Comparison of ENCODE assay signal across 25 cellular contexts in the genomic region with DNA sequence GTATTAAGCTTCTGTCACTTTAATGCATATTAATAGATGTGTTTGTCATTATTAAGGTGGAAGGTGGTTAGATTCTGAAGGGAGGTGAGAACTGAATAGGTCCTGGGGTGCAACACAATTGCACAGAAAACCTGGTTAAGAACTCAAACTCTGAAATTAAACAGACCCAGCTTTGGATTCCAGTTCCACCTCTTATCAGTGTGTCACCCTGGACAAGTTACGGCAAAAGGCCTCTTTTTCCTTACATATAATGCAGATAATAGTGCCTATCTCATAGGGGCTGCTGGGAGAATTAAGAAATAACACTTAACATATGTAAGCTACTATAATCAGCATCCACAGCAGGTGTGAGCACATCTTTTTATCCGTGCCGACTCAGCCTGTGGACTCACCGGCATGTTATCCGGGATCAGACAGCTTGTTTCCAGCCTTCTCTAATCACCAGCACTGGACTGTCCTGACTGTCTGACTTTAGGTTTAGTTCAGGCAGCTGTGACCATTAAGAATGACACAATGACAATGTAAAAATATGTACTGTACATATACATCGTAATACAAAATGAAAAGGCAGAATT. TPM values are rescaled to one million over a fixed set of nuclear protein-coding genes. Genes with fewer than 3 reads are reported as not detected.
DNase-seq lines count a peak whose midpoint lies in the region; ATAC-seq, FAIRE-seq and TF ChIP-seq lines count a peak whose summit lies in the region.
"Had no signal": no experiment of that assay in that cellular context is flagged by ENCODE, and none has a peak within 500 bp of the region (broad histone marks: within the 10 kb centered on the region; RNA-seq: fewer than 3 reads in every experiment).

No MANE protein-coding gene starts in this region.

- H3K9me3 Mint-ChIP-seq in activated T-helper 1 cell treated with anti-CD3 and anti-CD28 coated beads, Interleukin-12 subunit alpha, Interleukin-12 subunit beta, Interleukin-2, Interleukin-4 antibody, amounts not matched to agents 30 ng/mL and 10 ng/mL and 1 ng/mL, durations not matched to agents 14 hours and 24 hours and 36 hours, result no peaks in the 10 kb centered on the region
- H3K9me3 Mint-ChIP-seq: activated B cell treated with CpG ODN at 0.5 μM for 24 hours; activated naive CD8-positive, alpha-beta T cell treated with anti-CD3 and anti-CD28 coated beads, Interleukin-2, amount 50 U/mL, for 24 hours; activated T-helper 2 cell treated with anti-CD3 and anti-CD28 coated beads, Interferon-gamma antibody, Interleukin-2, Interleukin-4, amounts not matched to agents 10 μg/mL and 5 μg/mL and 100 μg/mL, durations not matched to agents 14 hours and 24 hours and 36 hours; central memory CD8-positive, alpha-beta T cell; neural crest cell had no signal

- H3K9me3 ChIP-seq in WERI-Rb-1 (ENCODE audit: severe bottlenecking) (peaks cover 3% of the 10 kb centered on the region), lung (ENCODE audit: control insufficient read depth in 2 of 2, insufficient read depth in 1 of 2, low read length in 1 of 2) (no peaks in the 10 kb centered on the region), thymus (ENCODE audit: control insufficient read depth) (no peaks in the 10 kb centered on the region)
- H3K9me3 ChIP-seq: SJSA1 had no signal

- no peaks in the 10 kb centered on the region for H3K27me3 Mint-ChIP-seq in activated T-helper 1 cell treated with anti-CD3 and anti-CD28 coated beads, Interleukin-12 subunit alpha, Interleukin-12 subunit beta, Interleukin-2, Interleukin-4 antibody, amounts not matched to agents 30 ng/mL and 10 ng/mL and 1 ng/mL, durations not matched to agents 14 hours and 24 hours and 36 hours (ENCODE audit: insufficient read depth)
- H3K27me3 Mint-ChIP-seq: activated B cell treated with CpG ODN at 0.5 μM for 24 hours; activated naive CD8-positive, alpha-beta T cell treated with anti-CD3 and anti-CD28 coated beads, Interleukin-2, amount 50 U/mL, for 24 hours; central memory CD8-positive, alpha-beta T cell had no signal

- TF ChIP-seq CTCF in WERI-Rb-1 (IDR thresholded peaks at IDR 0.05; ENCODE audit: low read depth, low read length) (no peak), bronchial epithelial cell (IDR thresholded peaks at IDR 0.05; ENCODE audit: insufficient read depth, low read length, severe bottlenecking) (no peak), lung (IDR thresholded peaks at IDR 0.05; ENCODE audit: control extremely low read depth, extremely low read depth) (no peak), GM13976 (IDR thresholded peaks at IDR 0.05; ENCODE audit: borderline replicate concordance, control extremely low read depth, extremely low read depth, insufficient read depth, missing control alignments) (no peak)

- H3K4me1 ChIP-seq in lung (ENCODE audit: control insufficient read depth in 2 of 2, insufficient read depth in 2 of 2, low read length in 2 of 2) (peaks cover 7 to 21% of the 10 kb centered on the region in 2 donors), thymus (ENCODE audit: control insufficient read depth, insufficient read depth, low read length) (no peaks in the 10 kb centered on the region)

- no peak overlapping the region for H3K4me3 Mint-ChIP-seq in activated T-helper 1 cell treated with anti-CD3 and anti-CD28 coated beads, Interleukin-12 subunit alpha, Interleukin-12 subunit beta, Interleukin-2, Interleukin-4 antibody, amounts not matched to agents 30 ng/mL and 10 ng/mL and 1 ng/mL, durations not matched to agents 14 hours and 24 hours and 36 hours
- H3K4me3 Mint-ChIP-seq: activated B cell treated with CpG ODN at 0.5 μM for 24 hours; activated CD8-positive, alpha-beta T cell treated with anti-CD3 and anti-CD28 coated beads, Interleukin-2, amount 10 ng/mL, durations not matched to agents 7 days and 5 days; activated naive CD8-positive, alpha-beta T cell treated with anti-CD3 and anti-CD28 coated beads, Interleukin-2, amount 50 U/mL, for 24 hours; central memory CD8-positive, alpha-beta T cell; neural crest cell had no signal

- H3K27me3 ChIP-seq in WERI-Rb-1 (ENCODE audit: insufficient read depth, low read depth, severe bottlenecking) (no peaks in the 10 kb centered on the region), bronchial epithelial cell (ENCODE audit: control insufficient read depth, insufficient read depth, low read length) (no peaks in the 10 kb centered on the region), lung (ENCODE audit: control insufficient read depth, insufficient read depth) (no peaks in the 10 kb centered on the region), thymus (ENCODE audit: control insufficient read depth, insufficient read depth) (no peaks in the 10 kb centered on the region)
- H3K27me3 ChIP-seq: SJSA1 had no signal

- ATAC-seq in lung (ENCODE audit: insufficient read depth, low FRiP score), result no peak
- ATAC-seq: activated CD8-positive, alpha-beta T cell treated with anti-CD3 and anti-CD28 coated beads, Interleukin-2, amount 10 ng/mL, durations not matched to agents 7 days and 5 days; activated naive CD8-positive, alpha-beta T cell treated with anti-CD3 and anti-CD28 coated beads, Interleukin-2, amount 50 U/mL, for 24 hours had no signal

- no peaks in the 10 kb centered on the region for H3K4me1 Mint-ChIP-seq in activated T-helper 1 cell treated with anti-CD3 and anti-CD28 coated beads, Interleukin-12 subunit alpha, Interleukin-12 subunit beta, Interleukin-2, Interleukin-4 antibody, amounts not matched to agents 30 ng/mL and 10 ng/mL and 1 ng/mL, durations not matched to agents 14 hours and 24 hours and 36 hours (ENCODE audit: low read depth)

- WGBS in lung, 2 donors, result 86 to 87% methylated on average over 6 of the region's 6 CpGs
- WGBS in thymus, result 99% methylated on average over 6 of the region's 6 CpGs

- peak; percentile 91 for DNase-seq in WERI-Rb-1
- peak; percentile 27 for DNase-seq in bronchial epithelial cell (ENCODE audit: low read depth)
- DNase-seq in lung (ENCODE audit: low spot score), result no peak
- DNase-seq in DMS53 treated with DMSO at 0.1 percent for 48 hours (lab: John Stamatoyannopoulos, UW; ENCODE audit: unreplicated experiment), result no peak
- no peak for DNase-seq in GM13976 (ENCODE audit: low spot score)
- DNase-seq in activated T-helper 1 cell treated with anti-CD3 and anti-CD28 coated beads, Interleukin-12 subunit alpha, Interleukin-12 subunit beta, Interleukin-2, Interleukin-4 antibody, amounts not matched to agents 30 ng/mL and 10 ng/mL and 1 ng/mL, durations not matched to agents 14 hours and 24 hours and 36 hours (ENCODE audit: low spot score), result no peak
- DNase-seq: activated B cell treated with CpG ODN at 0.5 μM for 24 hours; activated CD8-positive, alpha-beta T cell treated with anti-CD3 and anti-CD28 coated beads, Interleukin-2, amount 10 ng/mL, durations not matched to agents 7 days and 5 days; activated naive CD8-positive, alpha-beta T cell treated with anti-CD3 and anti-CD28 coated beads, Interleukin-2, amount 50 U/mL, for 24 hours; AML-193; effector CD4-positive, alpha-beta T cell; hippocampal formation; KG1; kidney; midbrain; NCI-H1092; NCI-H526; OCI-M1; stimulated activated naive CD4-positive, alpha-beta T cell treated with Interleukin-2 at 50 U/mL for 16 hours had no signal

- H3K36me3 ChIP-seq in WERI-Rb-1 (peaks cover 16% of the 10 kb centered on the region), bronchial epithelial cell (ENCODE audit: control insufficient read depth, insufficient read depth, low read length) (no peaks in the 10 kb centered on the region), lung (ENCODE audit: control insufficient read depth in 2 of 2, insufficient read depth in 2 of 2, low read length in 2 of 2) (no peaks in the 10 kb centered on the region), thymus (ENCODE audit: control insufficient read depth, insufficient read depth) (no peaks in the 10 kb centered on the region)
- H3K36me3 ChIP-seq: SJSA1 had no signal

- no peak for FAIRE-seq in bronchial epithelial cell (lab: Jason Lieb, UNC)
- FAIRE-seq: kidney, urothelium cell line had no signal

- in situ Hi-C loops in GM13976 (cut with MboI; ENCODE audit: low sequenced_read_pairs, unreplicated experiment), result no loop called here

- H3K27ac ChIP-seq in WERI-Rb-1 (peak overlapping the region; percentile 80), lung (ENCODE audit: low read depth in 1 of 2, low read length in 1 of 2) (peak overlapping the region; percentile 51 to 76), thymus (ENCODE audit: low read depth) (peak overlapping the region; percentile 5)
- H3K27ac ChIP-seq: SJSA1 had no signal

- H3K36me3 Mint-ChIP-seq in activated T-helper 1 cell treated with anti-CD3 and anti-CD28 coated beads, Interleukin-12 subunit alpha, Interleukin-12 subunit beta, Interleukin-2, Interleukin-4 antibody, amounts not matched to agents 30 ng/mL and 10 ng/mL and 1 ng/mL, durations not matched to agents 14 hours and 24 hours and 36 hours (ENCODE audit: low read depth), result no peaks in the 10 kb centered on the region

- H3K4me3 ChIP-seq in WERI-Rb-1 (ENCODE audit: low read depth, low read length) (no peak overlapping the region), bronchial epithelial cell (ENCODE audit: low read depth, low read length) (no peak overlapping the region), lung (no peak overlapping the region), thymus (ENCODE audit: low read length) (no peak overlapping the region)
- H3K4me3 ChIP-seq: SJSA1 had no signal

- intact Hi-C loops in activated T-helper 1 cell treated with anti-CD3 and anti-CD28 coated beads, Interleukin-12 subunit alpha, Interleukin-12 subunit beta, Interleukin-2, Interleukin-4 antibody, amounts not matched to agents 30 ng/mL and 10 ng/mL and 1 ng/mL, durations not matched to agents 14 hours and 24 hours and 36 hours (cut with micrococcal nuclease), result no loop called here

- H3K27ac Mint-ChIP-seq in activated T-helper 1 cell treated with anti-CD3 and anti-CD28 coated beads, Interleukin-12 subunit alpha, Interleukin-12 subunit beta, Interleukin-2, Interleukin-4 antibody, amounts not matched to agents 30 ng/mL and 10 ng/mL and 1 ng/mL, durations not matched to agents 14 hours and 24 hours and 36 hours, result no peak overlapping the region
- H3K27ac Mint-ChIP-seq: activated B cell treated with CpG ODN at 0.5 μM for 24 hours; activated CD8-positive, alpha-beta T cell treated with anti-CD3 and anti-CD28 coated beads, Interleukin-2, amount 10 ng/mL, durations not matched to agents 7 days and 5 days; activated naive CD8-positive, alpha-beta T cell treated with anti-CD3 and anti-CD28 coated beads, Interleukin-2, amount 50 U/mL, for 24 hours; activated T-helper 2 cell treated with anti-CD3 and anti-CD28 coated beads, Interferon-gamma antibody, Interleukin-2, Interleukin-4, amounts not matched to agents 10 μg/mL and 5 μg/mL and 100 μg/mL, durations not matched to agents 14 hours and 24 hours and 36 hours had no signal

RNA-seq across cellular contexts. Expression of gene TEX2, which starts 31.4 kb away (rescaled TPM):
- total RNA-seq in bronchial epithelial cell (14.7 and 23.0 TPM in 2 replicates), lung (10 to 100 TPM; 38.9 to 42.8 TPM)
- polyA plus RNA-seq in lung (10 to 100 TPM; 10.0 to 18.6 TPM), thymus (8.7 TPM)
- 20.6 and 21.9 TPM in 2 replicates for total RNA-seq in activated T-helper 1 cell treated with anti-CD3 and anti-CD28 coated beads, Interleukin-12 subunit alpha, Interleukin-12 subunit beta, Interleukin-2, Interleukin-4 antibody, amounts not matched to agents 30 ng/mL and 10 ng/mL and 1 ng/mL, durations not matched to agents 14 hours and 24 hours and 36 hours

Comparison
In these comparisons a context has a peak if more than half of its experiments do, and no peak if none do; other contexts are left out.
1. DNase-seq: peak in WERI-Rb-1 (single experiment) and bronchial epithelial cell (single experiment); none in lung (single experiment), DMS53 treated with DMSO at 0.1 percent for 48 hours (single experiment), GM13976 (single experiment) and activated T-helper 1 cell treated with anti-CD3 and anti-CD28 coated beads, Interleukin-12 subunit alpha, Interleukin-12 subunit beta, Interleukin-2, Interleukin-4 antibody, amounts not matched to agents 30 ng/mL and 10 ng/mL and 1 ng/mL, durations not matched to agents 14 hours and 24 hours and 36 hours (single experiment).
2. H3K27ac ChIP-seq: peak in every context shown above with its lines; median percentile 80 in WERI-Rb-1; 64 in lung; 5 in thymus.